Comparison of ENCODE assay signal across 1 cellular context in the genomic region with DNA sequence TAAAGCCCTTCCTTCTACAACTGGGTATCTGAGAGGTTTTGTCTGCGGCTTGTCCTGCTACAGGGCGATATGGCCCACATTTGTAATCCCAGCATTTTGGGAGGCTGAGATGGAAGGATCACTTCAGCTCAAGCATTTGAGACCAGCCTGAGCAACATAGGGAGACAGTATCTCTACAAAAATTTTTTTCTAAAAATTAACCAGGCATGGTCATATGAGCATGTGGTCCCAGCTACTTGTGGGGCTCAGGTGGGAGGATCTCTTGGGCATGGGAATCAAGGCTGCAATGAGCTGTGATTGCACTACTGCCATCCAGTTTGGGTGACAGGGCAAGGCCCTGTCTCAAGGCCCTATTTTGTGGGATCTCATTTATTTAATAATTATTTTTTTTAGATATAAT.
TF ChIP-seq lines count a peak whose summit lies in the region.

No MANE protein-coding gene starts in this region.

TF ChIP-seq in GM23338, 12 proteins besides CTCF, POLR2A, EP300 and RAD21 (continued from another document):
- no peak for TF ChIP-seq JUNB (IDR thresholded peaks at IDR 0.05; ENCODE audit: unreplicated experiment)
